14 cellular contexts compared by ENCODE assay signal in genomic region chr12:23350808-23351207, GRCh38.
DNase-seq lines count a peak whose midpoint lies in the region; ATAC-seq and TF ChIP-seq lines count a peak whose summit lies in the region.
"Had no signal": no experiment of that assay in that cellular context is flagged by ENCODE, and none has a peak within 500 bp of the region (broad histone marks: within the 10 kb centered on the region; RNA-seq: fewer than 3 reads in every experiment).

No MANE protein-coding gene starts in this region.

- DNase-seq in GOT3 (lab: John Stamatoyannopoulos, UW) (no peak), colonic mucosa (no peak), natural killer cell (no peak), left ventricle myocardium superior (no peak)
- DNase-seq: activated CD4-positive, alpha-beta T cell treated with anti-CD3 and anti-CD28 coated beads, Interleukin-2, amount 10 ng/mL, durations not matched to agents 24 days and 14 days; KBM-7; right lobe of liver; stomach; T-helper 17 cell had no signal

- H3K4me3 Mint-ChIP-seq in natural killer cell, result no peak overlapping the region
- H3K4me3 Mint-ChIP-seq: activated CD4-positive, alpha-beta T cell treated with anti-CD3 and anti-CD28 coated beads, Interleukin-2, amount 10 ng/mL, durations not matched to agents 24 days and 14 days; natural killer cell treated with Interleukin-12 subunit alpha and Interleukin-12 subunit beta and Interleukin-15 and Interleukin-18, amount 100 ng/mL, for 72 hours; T-helper 17 cell had no signal

- intact Hi-C loops in colonic mucosa (cut with DNase I) (no loop called here), natural killer cell (cut with micrococcal nuclease) (no loop called here), left ventricle myocardium superior (cut with micrococcal nuclease) (no loop called here)

- no peaks in the 10 kb centered on the region for H3K36me3 ChIP-seq in colonic mucosa
- H3K36me3 ChIP-seq: right lobe of liver, stomach had no signal

- H3K4me3 ChIP-seq in colonic mucosa, result no peak overlapping the region
- H3K4me3 ChIP-seq: right lobe of liver, stomach had no signal

- no peaks in the 10 kb centered on the region for H3K36me3 Mint-ChIP-seq in natural killer cell

- H3K9me3 Mint-ChIP-seq in natural killer cell, result peaks cover 3 to 6% of the 10 kb centered on the region in 2 donors

- H3K4me1 Mint-ChIP-seq in natural killer cell, result no peaks in the 10 kb centered on the region
- H3K4me1 Mint-ChIP-seq: activated CD4-positive, alpha-beta T cell treated with anti-CD3 and anti-CD28 coated beads, Interleukin-2, amount 10 ng/mL, durations not matched to agents 24 days and 14 days; T-helper 17 cell had no signal

- H3K27me3 Mint-ChIP-seq in natural killer cell (ENCODE audit: low read depth in 2 of 2), result no peaks in the 10 kb centered on the region
- H3K27me3 Mint-ChIP-seq: activated CD4-positive, alpha-beta T cell treated with anti-CD3 and anti-CD28 coated beads, Interleukin-2, amount 10 ng/mL, durations not matched to agents 24 days and 14 days; natural killer cell treated with Interleukin-12 subunit alpha and Interleukin-12 subunit beta and Interleukin-15 and Interleukin-18, amount 100 ng/mL, for 72 hours; T-helper 17 cell had no signal

- H3K27ac ChIP-seq in colonic mucosa, result no peak overlapping the region
- H3K27ac ChIP-seq: right lobe of liver, stomach had no signal

- H3K4me1 ChIP-seq in colonic mucosa, result no peaks in the 10 kb centered on the region
- H3K4me1 ChIP-seq: right lobe of liver, stomach had no signal

- no peak overlapping the region for H3K9ac ChIP-seq in colonic mucosa (ENCODE audit: low read depth in 2 of 2, low read length in 2 of 2)

- no peak for TF ChIP-seq POLR2A in GM18505 (IDR thresholded peaks at IDR 0.05; ENCODE audit: borderline replicate concordance, extremely low read depth, insufficient read depth, insufficient read length)

- TF ChIP-seq CTCF in colonic mucosa (IDR thresholded peaks at IDR 0.05), result no peak
- no peak for TF ChIP-seq CTCF in natural killer cell (IDR thresholded peaks at IDR 0.05)

- no peaks in the 10 kb centered on the region for H3K9me3 ChIP-seq in colonic mucosa
- H3K9me3 ChIP-seq: right lobe of liver, stomach had no signal

- H3K27me3 ChIP-seq in colonic mucosa, result no peaks in the 10 kb centered on the region
- H3K27me3 ChIP-seq: right lobe of liver, stomach had no signal

- peak; percentile 96 for ATAC-seq in GM18505 (IDR thresholded peaks at IDR 0.05; ENCODE audit: unreplicated experiment)
- peak; percentile 88 for ATAC-seq in GM19455 (IDR thresholded peaks at IDR 0.05; ENCODE audit: unreplicated experiment)
- ATAC-seq in HG02870 (IDR thresholded peaks at IDR 0.05; ENCODE audit: unreplicated experiment), result peak; percentile 99
- ATAC-seq in HG03460 (IDR thresholded peaks at IDR 0.05; ENCODE audit: unreplicated experiment), result peak; percentile 87
- no peak for ATAC-seq in natural killer cell
- no peak for ATAC-seq in left ventricle myocardium superior
- ATAC-seq: natural killer cell treated with Interleukin-12 subunit alpha and Interleukin-12 subunit beta and Interleukin-15 and Interleukin-18, amount 100 ng/mL, for 72 hours; right lobe of liver; T-helper 17 cell had no signal

- no peak overlapping the region for H3K27ac Mint-ChIP-seq in natural killer cell
- H3K27ac Mint-ChIP-seq: activated CD4-positive, alpha-beta T cell treated with anti-CD3 and anti-CD28 coated beads, Interleukin-2, amount 10 ng/mL, durations not matched to agents 24 days and 14 days; natural killer cell treated with Interleukin-12 subunit alpha and Interleukin-12 subunit beta and Interleukin-15 and Interleukin-18, amount 100 ng/mL, for 72 hours; T-helper 17 cell had no signal

Comparison
In these comparisons a context has a peak if more than half of its experiments do, and no peak if none do; other contexts are left out.
1. ATAC-seq: peak in GM18505 (single experiment), GM19455 (single experiment), HG02870 (single experiment) and HG03460 (single experiment); none in natural killer cell (0 of 3) and left ventricle myocardium superior (single experiment).